In genomic region chr18:48803518-48803917, GRCh38 we compare ENCODE assay signal across 13 cellular contexts.
DNase-seq lines count a peak whose midpoint lies in the region; ATAC-seq, FAIRE-seq and TF ChIP-seq lines count a peak whose summit lies in the region.
"Had no signal": no experiment of that assay in that cellular context is flagged by ENCODE, and none has a peak within 500 bp of the region (broad histone marks: within the 10 kb centered on the region; RNA-seq: fewer than 3 reads in every experiment).

No MANE protein-coding gene starts in this region.

- CTCF ChIA-PET in WTC11 (lab: Charles Lee) = no interaction called here

- H3K9me3 Mint-ChIP-seq in WTC11 = no peaks in the 10 kb centered on the region
- H3K9me3 Mint-ChIP-seq: memory B cell had no signal

- no peaks in the 10 kb centered on the region; the same call in 1 of the 2 replicates for H3K36me3 Mint-ChIP-seq in WTC11
- H3K36me3 Mint-ChIP-seq: memory B cell had no signal

- POLR2A ChIA-PET in WTC11 (lab: Charles Lee) = interaction anchor here (0.8 kb wide), 1 partner anchor 38 kb away, joined by 4 read pairs; no protein-coding TSS in a partner anchor

- no peaks in the 10 kb centered on the region for H3K4me1 Mint-ChIP-seq in WTC11

- FAIRE-seq in GM12891 (lab: Jason Lieb, UNC) = peak; percentile 51

- WGBS in ovary, 3 donors = 93 to 95% (median 95%) methylated on average over 3 of the region's 3 CpGs

- no peak for TF ChIP-seq EP300 in ovary (IDR thresholded peaks at IDR 0.05)

- no peaks in the 10 kb centered on the region for H3K27me3 ChIP-seq in ovary

- no peak overlapping the region for H3K27ac Mint-ChIP-seq in WTC11
- H3K27ac Mint-ChIP-seq: memory B cell had no signal

- no peaks in the 10 kb centered on the region for H3K36me3 ChIP-seq in ovary

- H3K9me3 ChIP-seq in ovary = no peaks in the 10 kb centered on the region

- no peak for ATAC-seq in WTC11
- ATAC-seq in GM19035 (IDR thresholded peaks at IDR 0.05; ENCODE audit: unreplicated experiment) = no peak
- no peak for ATAC-seq in HG03097 (IDR thresholded peaks at IDR 0.05; ENCODE audit: low FRiP score, unreplicated experiment)

- TF ChIP-seq POLR2A in GM12891 (IDR thresholded peaks at IDR 0.05; ENCODE audit: low read depth, low read length) (no peak), ovary (IDR thresholded peaks at IDR 0.05) (no peak)

- peaks cover 14% of the 10 kb centered on the region for H3K4me1 ChIP-seq in ovary (ENCODE audit: insufficient read depth)

- H3K27ac ChIP-seq in ovary = no peak overlapping the region

- intact Hi-C loops in ovary (cut with DNase I) = no loop called here

- no peak for DNase-seq in GM12891 (ENCODE audit: insufficient read length, low spot score)
- peak; percentile 3 for DNase-seq in WTC11 (ENCODE audit: low spot score)
- DNase-seq in ecto neural progenitor cell (ENCODE audit: low spot score) = peak; percentile 38
- DNase-seq in ovary = peak in 3 of 5 donors; percentile 4 to 16 (median 11)
- no peak for DNase-seq in NCI-H1436 (lab: John Stamatoyannopoulos, UW)
- no peak for DNase-seq in NCI-H510A (lab: John Stamatoyannopoulos, UW)
- DNase-seq: HCEC 1CT; MV-4-11; NCI-H446; stimulated activated naive CD4-positive, alpha-beta T cell had no signal

- H3K4me3 Mint-ChIP-seq in WTC11 = no peak overlapping the region
- H3K4me3 Mint-ChIP-seq: memory B cell had no signal

- TF ChIP-seq CTCF in WTC11 (IDR thresholded peaks at IDR 0.05) (no peak), ovary (IDR thresholded peaks at IDR 0.05) (no peak)

- no peaks in the 10 kb centered on the region for H3K27me3 Mint-ChIP-seq in WTC11 (ENCODE audit: low read depth)
- H3K27me3 Mint-ChIP-seq: memory B cell had no signal

- no peak overlapping the region for H3K4me3 ChIP-seq in ovary

TF ChIP-seq in GM12891, 5 proteins besides CTCF, POLR2A, EP300 and RAD21:
- TF ChIP-seq PAX5 (IDR thresholded peaks at IDR 0.05; ENCODE audit: insufficient read depth, low read length, severe bottlenecking) (no peak), SPI1 (IDR thresholded peaks at IDR 0.05; ENCODE audit: low read depth, low read length) (no peak), POU2F2 (IDR thresholded peaks at IDR 0.05; ENCODE audit: low read depth, low read length) (no peak), POLR2AphosphoS5 (IDR thresholded peaks at IDR 0.05; ENCODE audit: low read depth, low read length) (no peak), TAF1 (IDR thresholded peaks at IDR 0.05; ENCODE audit: low read depth, low read length) (no peak)

TF ChIP-seq in WTC11, 78 proteins besides CTCF, POLR2A, EP300 and RAD21:
- TF ChIP-seq E2F5 (CRISPR knock-in tag; IDR thresholded peaks at IDR 0.05) (no peak), USF1 (CRISPR knock-in tag; IDR thresholded peaks at IDR 0.05) (peak; percentile 46; the same call in 1 of the 2 replicates), USF2 (CRISPR knock-in tag; IDR thresholded peaks at IDR 0.05) (peak; percentile 75), ZNF232 (CRISPR knock-in tag; IDR thresholded peaks at IDR 0.05) (no peak)

Comparison
In these comparisons a context has a peak if more than half of its experiments do, and no peak if none do; other contexts are left out.
1. DNase-seq: peak in WTC11 (single experiment), ecto neural progenitor cell (single experiment) and ovary (3 of 5); none in GM12891 (single experiment), NCI-H1436 (single experiment) and NCI-H510A (single experiment).